ENCODE assay signal across 16 cellular contexts in genomic region chr16:27474921-27475320, GRCh38.
"Had no signal": no experiment of that assay in that cellular context is flagged by ENCODE, and none has a peak within 500 bp of the region (broad histone marks: within the 10 kb centered on the region; RNA-seq: fewer than 3 reads in every experiment).

No MANE protein-coding gene starts in this region.

- H3K27me3 ChIP-seq: dorsolateral prefrontal cortex, foreskin keratinocyte, left lung, stomach, vagina had no signal

- H3K4me1 Mint-ChIP-seq: activated naive CD4-positive, alpha-beta T cell treated with anti-CD3 and anti-CD28 coated beads, Interleukin-2, amount 50 U/mL, for 24 hours; naive B cell had no signal

- H3K9me3 Mint-ChIP-seq: activated naive CD4-positive, alpha-beta T cell treated with anti-CD3 and anti-CD28 coated beads, Interleukin-2, amount 50 U/mL, for 24 hours; activated T-cell treated with anti-CD3 and anti-CD28 coated beads, Interleukin-2, amount 50 U/mL, for 72 hours; naive B cell had no signal

- H3K79me2 ChIP-seq: parathyroid adenoma had no signal

- H3K27ac ChIP-seq: dorsolateral prefrontal cortex, foreskin keratinocyte, left lung, parathyroid adenoma, stomach, vagina had no signal

- H2AFZ ChIP-seq: parathyroid adenoma had no signal

- H3K9me3 ChIP-seq: left lung, stomach, vagina had no signal

- DNase-seq: activated CD4-positive, alpha-beta T cell treated with anti-CD3 and anti-CD28 coated beads, Interleukin-2, amount 50 U/mL, for 1 hour; activated CD8-positive, alpha-beta memory T cell treated with anti-CD3 and anti-CD28 coated beads for 24 hours; activated gamma-delta T cell; activated T-cell treated with anti-CD3 and anti-CD28 coated beads, Interleukin-2, amount 50 U/mL, for 72 hours; dorsolateral prefrontal cortex; glutamatergic neuron; hypothalamus; left lung; naive B cell; stimulated activated CD4-positive, alpha-beta T cell treated with anti-CD3 and anti-CD28 coated beads, Interleukin-2, amount 100 ng/mL, for 48 hours; stomach; trophoblast cell had no signal

- H3K4me3 ChIP-seq: dorsolateral prefrontal cortex, left lung, stomach, vagina had no signal

- ATAC-seq: activated T-cell treated with anti-CD3 and anti-CD28 coated beads, Interleukin-2, amount 50 U/mL, for 72 hours; foreskin keratinocyte; left lung had no signal

- H3K9ac ChIP-seq: parathyroid adenoma had no signal

- H3K4me3 Mint-ChIP-seq: activated naive CD4-positive, alpha-beta T cell treated with anti-CD3 and anti-CD28 coated beads, Interleukin-2, amount 50 U/mL, for 24 hours; activated T-cell treated with anti-CD3 and anti-CD28 coated beads, Interleukin-2, amount 50 U/mL, for 72 hours; naive B cell had no signal

- H3K27ac Mint-ChIP-seq: activated naive CD4-positive, alpha-beta T cell treated with anti-CD3 and anti-CD28 coated beads, Interleukin-2, amount 50 U/mL, for 24 hours; activated T-cell treated with anti-CD3 and anti-CD28 coated beads, Interleukin-2, amount 50 U/mL, for 72 hours had no signal

- H3K27me3 Mint-ChIP-seq: activated naive CD4-positive, alpha-beta T cell treated with anti-CD3 and anti-CD28 coated beads, Interleukin-2, amount 50 U/mL, for 24 hours; naive B cell had no signal

- H3K4me1 ChIP-seq: foreskin keratinocyte, parathyroid adenoma, stomach, vagina had no signal
